ENCODE assay signal across 8 cellular contexts in the genomic region with DNA sequence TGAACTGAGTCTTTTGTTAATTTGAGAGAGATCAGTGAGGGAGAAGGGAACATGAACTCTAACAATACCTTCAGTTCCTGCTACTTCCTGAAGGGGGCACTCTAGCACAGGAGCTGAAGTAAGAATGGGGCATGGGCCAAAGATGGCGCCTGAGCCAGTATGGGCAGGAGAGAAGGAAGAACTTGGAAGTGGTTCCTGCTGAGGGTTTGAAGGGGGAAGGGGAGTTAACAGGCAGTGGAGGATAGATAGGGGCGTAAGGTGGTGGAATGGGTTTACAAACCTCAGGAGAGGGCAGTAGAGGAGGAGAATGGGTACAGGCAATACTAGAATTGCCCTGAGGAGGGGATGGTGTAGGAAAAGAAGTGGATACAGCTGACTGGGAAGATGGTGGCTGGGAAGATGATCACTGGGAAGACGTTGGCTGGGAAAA. TPM values are rescaled to one million over a fixed set of nuclear protein-coding genes. Genes with fewer than 3 reads are reported as not detected.
DNase-seq lines count a peak whose midpoint lies in the region; ATAC-seq and TF ChIP-seq lines count a peak whose summit lies in the region.
"Not testable (repeated sequence)": the region's sequence is repeated elsewhere in the genome, so short reads cannot be mapped to it uniquely, and the experiment has no call there.

No MANE protein-coding gene starts in this region.

- not testable (repeated sequence) for H3K4me3 ChIP-seq in BE2C (ENCODE audit: low read depth, low read length); SU-DHL-6 (ENCODE audit: insufficient read depth, low read length, poor library complexity, severe bottlenecking)

- TF ChIP-seq CTCF in BE2C (IDR thresholded peaks at IDR 0.05; ENCODE audit: low read depth, low read length) = peak; percentile 87
- peak; percentile 34 for TF ChIP-seq CTCF in SU-DHL-6 (IDR thresholded peaks at IDR 0.05; ENCODE audit: insufficient read depth, low read length, poor library complexity, severe bottlenecking)

- DNase-seq in BE2C = peak; percentile 76
- DNase-seq in GM19240 (ENCODE audit: insufficient read length, low spot score) = peak; percentile 23
- peak; percentile 20 to 59 (median 50) for DNase-seq in NCI-H1417 (lab: John Stamatoyannopoulos, UW)
- peak; percentile 52 for DNase-seq in medulla oblongata (ENCODE audit: extremely low spot score)
- peak; percentile 71 for DNase-seq in stimulated activated CD4-positive, alpha-beta T cell treated with anti-CD3 and anti-CD28 coated beads, Interleukin-4, amount 100 ng/mL, for 24 hours

- not testable (repeated sequence) for H3K36me3 Mint-ChIP-seq in activated T-helper 17 cell treated with anti-CD3 and anti-CD28 coated beads, Interleukin-2, amount 50 U/mL, for 72 hours (ENCODE audit: low read depth)

- H3K36me3 ChIP-seq in BE2C; SU-DHL-6 (ENCODE audit: low read length): not testable (repeated sequence)

- H3F3A ChIP-seq in SU-DHL-6 (ENCODE audit: insufficient read depth) = not testable (repeated sequence)

- H3K4me1 ChIP-seq in BE2C = not testable (repeated sequence)

- not testable (repeated sequence) for H3K4me2 ChIP-seq in SU-DHL-6 (ENCODE audit: low read depth, low read length, poor library complexity, severe bottlenecking)

- H3K27ac ChIP-seq in SU-DHL-6 (ENCODE audit: low read depth, low read length) = not testable (repeated sequence)

- not testable (repeated sequence) for H3K27me3 ChIP-seq in BE2C; SU-DHL-6 (ENCODE audit: low read length)

- not testable (repeated sequence) for H4K20me1 ChIP-seq in SU-DHL-6 (ENCODE audit: low read depth, low read length)

- peak; percentile 46 for ATAC-seq in activated T-helper 17 cell treated with anti-CD3 and anti-CD28 coated beads, Interleukin-2, amount 50 U/mL, for 72 hours (replicated peaks)
- ATAC-seq in esophagus mucosa = peak; percentile 60

- H3K4me1 Mint-ChIP-seq in activated T-helper 17 cell treated with anti-CD3 and anti-CD28 coated beads, Interleukin-2, amount 50 U/mL, for 72 hours = not testable (repeated sequence)

- H3K9me2 ChIP-seq in SU-DHL-6 (replicated peaks; ENCODE audit: insufficient read depth, low read length) = not testable (repeated sequence)

- H3K9ac ChIP-seq in SU-DHL-6 (ENCODE audit: low read length) = not testable (repeated sequence)

- H3K79me2 ChIP-seq in SU-DHL-6 (ENCODE audit: insufficient read depth, low read length) = not testable (repeated sequence)

- not testable (repeated sequence) for H3K4me3 Mint-ChIP-seq in activated T-helper 17 cell treated with anti-CD3 and anti-CD28 coated beads, Interleukin-2, amount 50 U/mL, for 72 hours

- H3K9me3 Mint-ChIP-seq in activated T-helper 17 cell treated with anti-CD3 and anti-CD28 coated beads, Interleukin-2, amount 50 U/mL, for 72 hours = not testable (repeated sequence)

- H3K9me3 ChIP-seq in BE2C; SU-DHL-6 (ENCODE audit: insufficient read depth, low read length): not testable (repeated sequence)

- H2AFZ ChIP-seq in SU-DHL-6 (ENCODE audit: low read depth, low read length, severe bottlenecking) = not testable (repeated sequence)

- not testable (repeated sequence) for H3K27me3 Mint-ChIP-seq in activated T-helper 17 cell treated with anti-CD3 and anti-CD28 coated beads, Interleukin-2, amount 50 U/mL, for 72 hours

- peak overlapping the region; percentile 51 for H3K27ac Mint-ChIP-seq in activated T-helper 17 cell treated with anti-CD3 and anti-CD28 coated beads, Interleukin-2, amount 50 U/mL, for 72 hours

RNA-seq across cellular contexts. Expression of gene ABRAXAS1, which starts 24.3 kb away (rescaled TPM):
- 2.7 TPM for polyA plus RNA-seq in BE2C (2012; ENCODE audit: insufficient read depth, insufficient read length, low read depth)
- 10 to 100 TPM; 12.4 to 16.1 TPM for total RNA-seq in activated T-helper 17 cell treated with anti-CD3 and anti-CD28 coated beads, Interleukin-2, amount 50 U/mL, for 72 hours
- total RNA-seq in esophagus mucosa = 5.9 TPM

RNA-seq across cellular contexts. Expression of gene GPAT3, which starts 26.7 kb away (rescaled TPM):
- not detected for polyA plus RNA-seq in BE2C (2012; ENCODE audit: insufficient read depth, insufficient read length, low read depth)
- 1 to 10 TPM; 5.6 to 8.8 TPM for total RNA-seq in activated T-helper 17 cell treated with anti-CD3 and anti-CD28 coated beads, Interleukin-2, amount 50 U/mL, for 72 hours
- total RNA-seq in esophagus mucosa = 9.8 TPM

RNA-seq across cellular contexts. Expression of gene MRPS18C, which starts 53.3 kb away (rescaled TPM):
- 127 TPM for polyA plus RNA-seq in BE2C (2012; ENCODE audit: insufficient read depth, insufficient read length, low read depth)
- total RNA-seq in activated T-helper 17 cell treated with anti-CD3 and anti-CD28 coated beads, Interleukin-2, amount 50 U/mL, for 72 hours = 10 to 100 TPM; 53.1 to 70.8 TPM
- 51.4 TPM for total RNA-seq in esophagus mucosa

RNA-seq across cellular contexts. Expression of gene HELQ, which starts 53.5 kb away (rescaled TPM):
- 6.7 TPM for polyA plus RNA-seq in BE2C (2012; ENCODE audit: insufficient read depth, insufficient read length, low read depth)
- 10 to 100 TPM; 11.4 to 15.1 TPM for total RNA-seq in activated T-helper 17 cell treated with anti-CD3 and anti-CD28 coated beads, Interleukin-2, amount 50 U/mL, for 72 hours
- total RNA-seq in esophagus mucosa = 8.0 TPM

Comparison
In these comparisons a context has a peak if more than half of its experiments do, and no peak if none do; other contexts are left out.
1. DNase-seq: peak in every context shown above with its lines; median percentile 76 in BE2C; 71 in stimulated activated CD4-positive, alpha-beta T cell treated with anti-CD3 and anti-CD28 coated beads, Interleukin-4, amount 100 ng/mL, for 24 hours; 52 in medulla oblongata; 50 in NCI-H1417; 23 in GM19240.